Comparison of ENCODE assay signal across 11 cellular contexts in genomic region chr22:27895600-27895999, GRCh38. TPM values are rescaled to one million over a fixed set of nuclear protein-coding genes. Genes with fewer than 3 reads are reported as not detected.
A peak's percentile ranks its signal among the peaks of the same experiment; 100 is the strongest.
DNase-seq lines count a peak whose midpoint lies in the region; ATAC-seq, FAIRE-seq and TF ChIP-seq lines count a peak whose summit lies in the region.
"Had no signal": no experiment of that assay in that cellular context is flagged by ENCODE, and none has a peak within 500 bp of the region (broad histone marks: within the 10 kb centered on the region; RNA-seq: fewer than 3 reads in every experiment).

No MANE protein-coding gene starts in this region.

- peaks cover 60% of the 10 kb centered on the region for H3K36me3 Mint-ChIP-seq in activated CD4-positive, alpha-beta memory T cell treated with anti-CD3 and anti-CD28 coated beads, Interleukin-2, amount 10 ng/mL, durations not matched to agents 7 days and 5 days (ENCODE audit: low read depth)
- H3K36me3 Mint-ChIP-seq in glutamatergic neuron (ENCODE audit: unreplicated experiment), result no peaks in the 10 kb centered on the region

- POLR2A ChIA-PET in activated CD4-positive, alpha-beta memory T cell treated with anti-CD3 and anti-CD28 coated beads, Interleukin-2, amount 10 ng/mL, durations not matched to agents 7 days and 5 days (lab: Charles Lee), result interaction anchor here (1.1 to 7.5 kb wide), 3 partner anchors 11 to 23 kb away, joined by 3 to 43 read pairs (median 3); partner anchors contain the start of gene PITPNB

- H3K27me3 Mint-ChIP-seq in activated CD4-positive, alpha-beta memory T cell treated with anti-CD3 and anti-CD28 coated beads, Interleukin-2, amount 10 ng/mL, durations not matched to agents 7 days and 5 days, result no peaks in the 10 kb centered on the region
- H3K27me3 Mint-ChIP-seq in glutamatergic neuron (ENCODE audit: unreplicated experiment), result peaks cover 2% of the 10 kb centered on the region

- peak; percentile 50 for DNase-seq in GM18507 (ENCODE audit: extremely low spot score, insufficient read length, low read depth)
- no peak for DNase-seq in activated CD4-positive, alpha-beta memory T cell treated with anti-CD3 and anti-CD28 coated beads, Interleukin-2, amount 10 ng/mL, durations not matched to agents 7 days and 5 days
- no peak for DNase-seq in NOMO-1 treated with dmso at 0.1 percent for 144 hours (lab: John Stamatoyannopoulos, UW; ENCODE audit: unreplicated experiment)
- DNase-seq in KG1 (lab: John Stamatoyannopoulos, UW), result no peak
- DNase-seq in OCI-M2 (lab: John Stamatoyannopoulos, UW; ENCODE audit: unreplicated experiment), result no peak
- no peak for DNase-seq in glutamatergic neuron
- DNase-seq: dorsolateral prefrontal cortex, HCEC 1CT, T1000 had no signal

- FAIRE-seq in GM18507 (lab: Jason Lieb, UNC), result peak; percentile 99

- ATAC-seq in GM19438 (IDR thresholded peaks at IDR 0.05; ENCODE audit: low read depth, unreplicated experiment), result peak; percentile 71
- ATAC-seq in HG02943 (IDR thresholded peaks at IDR 0.05; ENCODE audit: low read depth, unreplicated experiment), result peak; percentile 92

- no peak for TF ChIP-seq CTCF in glutamatergic neuron (IDR thresholded peaks at IDR 0.05; ENCODE audit: partially characterized antibody, unreplicated experiment)

- no peak overlapping the region for H3K4me3 Mint-ChIP-seq in activated CD4-positive, alpha-beta memory T cell treated with anti-CD3 and anti-CD28 coated beads, Interleukin-2, amount 10 ng/mL, durations not matched to agents 7 days and 5 days
- no peak overlapping the region for H3K4me3 Mint-ChIP-seq in glutamatergic neuron (ENCODE audit: unreplicated experiment)

- H3K27ac Mint-ChIP-seq in activated CD4-positive, alpha-beta memory T cell treated with anti-CD3 and anti-CD28 coated beads, Interleukin-2, amount 10 ng/mL, durations not matched to agents 7 days and 5 days, result peak overlapping the region; percentile 47
- no peak overlapping the region for H3K27ac Mint-ChIP-seq in glutamatergic neuron (ENCODE audit: unreplicated experiment)

- H3K9me3 Mint-ChIP-seq in activated CD4-positive, alpha-beta memory T cell treated with anti-CD3 and anti-CD28 coated beads, Interleukin-2, amount 10 ng/mL, durations not matched to agents 7 days and 5 days, result no peaks in the 10 kb centered on the region
- H3K9me3 Mint-ChIP-seq in glutamatergic neuron (ENCODE audit: unreplicated experiment), result no peaks in the 10 kb centered on the region

- CTCF ChIA-PET in activated CD4-positive, alpha-beta memory T cell treated with anti-CD3 and anti-CD28 coated beads, Interleukin-2, amount 10 ng/mL, durations not matched to agents 7 days and 5 days (lab: Charles Lee), result no interaction called here

- H3K4me1 Mint-ChIP-seq in activated CD4-positive, alpha-beta memory T cell treated with anti-CD3 and anti-CD28 coated beads, Interleukin-2, amount 10 ng/mL, durations not matched to agents 7 days and 5 days, result peaks cover 26% of the 10 kb centered on the region
- no peaks in the 10 kb centered on the region for H3K4me1 Mint-ChIP-seq in glutamatergic neuron (ENCODE audit: low read depth, unreplicated experiment)

RNA-seq across cellular contexts. Expression of gene PITPNB, which starts 23.5 kb away (rescaled TPM):
- 10 to 100 TPM; 85.7 to 96.0 TPM for total RNA-seq in activated CD4-positive, alpha-beta memory T cell treated with anti-CD3 and anti-CD28 coated beads, Interleukin-2, amount 10 ng/mL, durations not matched to agents 7 days and 5 days
- 66.6 TPM for total RNA-seq in glutamatergic neuron (ENCODE audit: unreplicated experiment)
